In the genomic region with DNA sequence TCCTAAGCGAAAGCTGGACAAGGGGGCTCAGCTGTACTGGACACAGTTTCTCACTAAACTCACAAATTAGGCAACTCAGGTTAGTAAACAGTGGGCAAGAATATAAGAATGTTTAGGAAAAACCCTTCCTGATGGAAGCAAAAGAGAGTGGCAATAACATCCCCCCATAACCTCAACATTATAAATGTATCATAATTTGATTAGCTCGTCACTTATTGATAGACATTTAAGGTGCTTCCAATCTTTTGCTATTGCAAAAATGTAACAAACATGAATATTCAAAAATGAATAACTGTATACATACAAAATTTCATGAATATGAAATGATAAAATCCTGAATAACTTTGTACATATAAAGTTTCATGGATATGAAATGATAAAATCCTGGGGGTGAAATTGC, we compare ENCODE assay signal across 6 cellular contexts.
"Had no signal": no experiment of that assay in that cellular context is flagged by ENCODE, and none has a peak within 500 bp of the region (broad histone marks: within the 10 kb centered on the region; RNA-seq: fewer than 3 reads in every experiment).

No MANE protein-coding gene starts in this region.

- H3K9ac ChIP-seq: KMS-11 had no signal

- H3K27ac ChIP-seq: HL-60, KMS-11 had no signal

- H3K4me2 ChIP-seq: KMS-11 had no signal

- H3K4me3 ChIP-seq: K562 had no signal

- ATAC-seq: K562 had no signal

- FAIRE-seq: HTR-8/SVneo, K562 had no signal

- DNase-seq: KBM-7, KG1 had no signal
